1 cellular context compared by ENCODE assay signal in the genomic region with DNA sequence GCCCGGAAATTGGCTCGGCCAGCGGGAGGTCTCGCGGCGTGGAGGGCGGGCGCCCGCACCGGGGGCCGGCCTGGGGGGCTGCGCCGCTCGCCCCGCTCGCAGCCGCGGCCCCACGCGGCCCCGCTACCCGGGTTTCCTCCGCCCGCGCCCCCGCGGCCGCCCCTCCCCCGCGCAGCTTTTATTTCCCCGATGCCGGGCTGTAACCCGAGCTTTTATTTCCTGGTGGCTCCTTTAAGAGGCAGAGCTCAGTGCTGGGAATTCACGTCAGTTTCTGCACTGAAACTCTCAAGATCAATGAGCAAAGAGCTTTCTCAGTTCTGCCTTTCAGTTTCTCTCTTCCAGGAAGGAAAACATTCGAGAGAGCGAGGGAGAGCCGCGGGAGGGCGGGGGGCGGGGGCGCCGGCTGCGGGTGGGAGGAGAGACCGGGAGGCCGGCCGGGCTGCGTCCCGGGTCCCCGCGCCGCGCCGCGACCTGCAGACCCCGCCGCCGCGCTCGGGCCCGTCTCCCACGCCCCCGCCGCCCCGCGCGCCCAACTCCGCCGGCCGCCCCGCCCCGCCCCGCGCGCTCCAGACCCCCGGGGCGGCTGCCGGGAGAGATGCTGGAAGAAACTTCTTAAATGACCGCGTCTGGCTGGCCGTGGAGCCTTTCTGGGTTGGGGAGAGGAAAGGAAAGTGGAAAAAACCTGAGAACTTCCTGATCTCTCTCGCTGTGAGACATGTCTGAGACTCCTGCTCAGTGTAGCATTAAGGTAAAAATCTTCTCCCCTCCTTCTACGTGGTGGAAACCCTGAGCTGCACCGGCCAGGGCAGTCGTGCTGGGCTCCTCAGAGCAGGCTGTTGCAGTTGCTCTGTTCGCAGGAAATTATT.
TF ChIP-seq lines count a peak whose summit lies in the region.

Gene ETV6 (plus strand): TSS at position 262 of the 866 bp plus-strand sequence. CDS start 454 bp downstream, at position 716.

TF ChIP-seq in GM12878, 131 proteins besides CTCF, POLR2A, EP300 and RAD21 (continued from another document and continues in another):
- TF ChIP-seq E4F1 (IDR thresholded peaks at IDR 0.05; ENCODE audit: borderline replicate concordance, partially characterized antibody) (no peak), ATF7 (IDR thresholded peaks at IDR 0.05; ENCODE audit: low read depth) (peak; percentile 5; the same call in 1 of the 2 replicates), CREB1 (IDR thresholded peaks at IDR 0.05; ENCODE audit: low read depth) (0 out of 2 replicates have a peak, but pooled peaks have one; percentile 51), BMI1 (IDR thresholded peaks at IDR 0.05; ENCODE audit: borderline replicate concordance) (no peak), SP1 (IDR thresholded peaks at IDR 0.05; ENCODE audit: low read depth, low read length) (no peak), RFX5 (IDR thresholded peaks at IDR 0.05; ENCODE audit: low read depth, low read length) (no peak), JUND (IDR thresholded peaks at IDR 0.05; ENCODE audit: low read depth, low read length) (no peak), KLF5 (IDR thresholded peaks at IDR 0.05; ENCODE audit: partially characterized antibody) (no peak), IKZF1 (conservative IDR thresholded peaks at IDR 0.05) (0 out of 2 replicates have a peak, but pooled peaks have one; percentile 23), TARDBP (IDR thresholded peaks at IDR 0.05; ENCODE audit: borderline replicate concordance) (0 out of 2 replicates have a peak, but pooled peaks have one; percentile 12), CBFB (IDR thresholded peaks at IDR 0.05; ENCODE audit: low read depth) (no peak), PAX8 (IDR thresholded peaks at IDR 0.05) (no peak), LARP7 (IDR thresholded peaks at IDR 0.05) (peak; percentile 72; the same call in 1 of the 2 replicates), TAF1 (IDR thresholded peaks at IDR 0.05; ENCODE audit: borderline replicate concordance, low read depth, low read length) (peak; percentile 59), EGR1 (IDR thresholded peaks at IDR 0.05; ENCODE audit: borderline replicate concordance in 1 of 2, low read depth in 2 of 2, low read length in 2 of 2) (peak in 1 of 2 experiments; percentile 77; a peak in 2 of 3 replicates), SRF (IDR thresholded peaks at IDR 0.05; ENCODE audit: low read depth in 2 of 2, low read length in 2 of 2) (no peak), JUNB (IDR thresholded peaks at IDR 0.05) (no peak), HDAC2 (IDR thresholded peaks at IDR 0.05) (no peak), ZZZ3 (IDR thresholded peaks at IDR 0.05; ENCODE audit: control insufficient read depth, insufficient read length, low read depth) (no peak), SIN3A (IDR thresholded peaks at IDR 0.05; ENCODE audit: low read depth, low read length) (no peak; the same call in 1 of the 2 replicates), GABPA (IDR thresholded peaks at IDR 0.05; ENCODE audit: low read depth) (no peak), DPF2 (IDR thresholded peaks at IDR 0.05) (0 out of 2 replicates have a peak, but pooled peaks have one; percentile 9), BACH1 (IDR thresholded peaks at IDR 0.05; ENCODE audit: borderline replicate concordance) (peak; percentile 42), RELA (IDR thresholded peaks at IDR 0.05; ENCODE audit: borderline replicate concordance, partially characterized antibody) (no peak), TCF12 (IDR thresholded peaks at IDR 0.05; ENCODE audit: low read depth, low read length) (no peak), HDAC6 (IDR thresholded peaks at IDR 0.05; ENCODE audit: unreplicated experiment) (no peak), ZNF384 (IDR thresholded peaks at IDR 0.05; ENCODE audit: borderline replicate concordance, low read depth, low read length) (no peak), POU2F2 (IDR thresholded peaks at IDR 0.05; ENCODE audit: borderline replicate concordance, low read depth, low read length) (no peak; the same call in 2 of the 3 replicates), NR2C2 (IDR thresholded peaks at IDR 0.05; ENCODE audit: borderline replicate concordance, control insufficient read depth, insufficient read length, low read depth) (no peak), RB1 (IDR thresholded peaks at IDR 0.05; ENCODE audit: borderline replicate concordance) (no peak), WRNIP1 (IDR thresholded peaks at IDR 0.05; ENCODE audit: borderline replicate concordance, low read depth, low read length) (no peak), BCL11A (IDR thresholded peaks at IDR 0.05; ENCODE audit: low read depth, low read length) (no peak), ZNF217 (IDR thresholded peaks at IDR 0.05) (no peak), IRF4 (IDR thresholded peaks at IDR 0.05; ENCODE audit: low read depth, low read length) (peak; percentile 39; the same call in 1 of the 2 replicates), RCOR1 (conservative IDR thresholded peaks at IDR 0.05; ENCODE audit: low read depth, low read length) (no peak), EED (IDR thresholded peaks at IDR 0.05; ENCODE audit: low read depth) (peak; percentile 80), NKRF (conservative IDR thresholded peaks at IDR 0.05) (peak; percentile 21; the same call in 1 of the 2 replicates), SUZ12 (IDR thresholded peaks at IDR 0.05; ENCODE audit: unreplicated experiment) (no peak), NFIC (IDR thresholded peaks at IDR 0.05; ENCODE audit: low read depth, low read length) (no peak), SREBF2 (IDR thresholded peaks at IDR 0.05; ENCODE audit: low read length) (no peak), ASH2L (IDR thresholded peaks at IDR 0.05; ENCODE audit: borderline replicate concordance, low read depth) (no peak), E2F4 (IDR thresholded peaks at IDR 0.05; ENCODE audit: low read depth, low read length) (no peak), POLR2AphosphoS5 (IDR thresholded peaks at IDR 0.05; ENCODE audit: low read length) (peak; percentile 78), FOS (IDR thresholded peaks at IDR 0.05; ENCODE audit: borderline replicate concordance, extremely low read depth, insufficient read length) (no peak), ESRRA (IDR thresholded peaks at IDR 0.05; ENCODE audit: low read length) (no peak)
- TF ChIP-seq, protein P1, sequence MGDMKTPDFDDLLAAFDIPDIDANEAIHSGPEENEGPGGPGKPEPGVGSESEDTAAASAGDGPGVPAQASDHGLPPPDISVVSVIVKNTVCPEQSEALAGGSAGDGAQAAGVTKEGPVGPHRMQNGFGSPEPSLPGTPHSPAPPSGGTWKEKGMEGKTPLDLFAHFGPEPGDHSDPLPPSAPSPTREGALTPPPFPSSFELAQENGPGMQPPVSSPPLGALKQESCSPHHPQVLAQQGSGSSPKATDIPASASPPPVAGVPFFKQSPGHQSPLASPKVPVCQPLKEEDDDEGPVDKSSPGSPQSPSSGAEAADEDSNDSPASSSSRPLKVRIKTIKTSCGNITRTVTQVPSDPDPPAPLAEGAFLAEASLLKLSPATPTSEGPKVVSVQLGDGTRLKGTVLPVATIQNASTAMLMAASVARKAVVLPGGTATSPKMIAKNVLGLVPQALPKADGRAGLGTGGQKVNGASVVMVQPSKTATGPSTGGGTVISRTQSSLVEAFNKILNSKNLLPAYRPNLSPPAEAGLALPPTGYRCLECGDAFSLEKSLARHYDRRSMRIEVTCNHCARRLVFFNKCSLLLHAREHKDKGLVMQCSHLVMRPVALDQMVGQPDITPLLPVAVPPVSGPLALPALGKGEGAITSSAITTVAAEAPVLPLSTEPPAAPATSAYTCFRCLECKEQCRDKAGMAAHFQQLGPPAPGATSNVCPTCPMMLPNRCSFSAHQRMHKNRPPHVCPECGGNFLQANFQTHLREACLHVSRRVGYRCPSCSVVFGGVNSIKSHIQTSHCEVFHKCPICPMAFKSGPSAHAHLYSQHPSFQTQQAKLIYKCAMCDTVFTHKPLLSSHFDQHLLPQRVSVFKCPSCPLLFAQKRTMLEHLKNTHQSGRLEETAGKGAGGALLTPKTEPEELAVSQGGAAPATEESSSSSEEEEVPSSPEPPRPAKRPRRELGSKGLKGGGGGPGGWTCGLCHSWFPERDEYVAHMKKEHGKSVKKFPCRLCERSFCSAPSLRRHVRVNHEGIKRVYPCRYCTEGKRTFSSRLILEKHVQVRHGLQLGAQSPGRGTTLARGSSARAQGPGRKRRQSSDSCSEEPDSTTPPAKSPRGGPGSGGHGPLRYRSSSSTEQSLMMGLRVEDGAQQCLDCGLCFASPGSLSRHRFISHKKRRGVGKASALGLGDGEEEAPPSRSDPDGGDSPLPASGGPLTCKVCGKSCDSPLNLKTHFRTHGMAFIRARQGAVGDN (IDR thresholded peaks at IDR 0.05): 0 out of 2 replicates have a peak, but pooled peaks have one; percentile 25
- TF ChIP-seq, protein P2, sequence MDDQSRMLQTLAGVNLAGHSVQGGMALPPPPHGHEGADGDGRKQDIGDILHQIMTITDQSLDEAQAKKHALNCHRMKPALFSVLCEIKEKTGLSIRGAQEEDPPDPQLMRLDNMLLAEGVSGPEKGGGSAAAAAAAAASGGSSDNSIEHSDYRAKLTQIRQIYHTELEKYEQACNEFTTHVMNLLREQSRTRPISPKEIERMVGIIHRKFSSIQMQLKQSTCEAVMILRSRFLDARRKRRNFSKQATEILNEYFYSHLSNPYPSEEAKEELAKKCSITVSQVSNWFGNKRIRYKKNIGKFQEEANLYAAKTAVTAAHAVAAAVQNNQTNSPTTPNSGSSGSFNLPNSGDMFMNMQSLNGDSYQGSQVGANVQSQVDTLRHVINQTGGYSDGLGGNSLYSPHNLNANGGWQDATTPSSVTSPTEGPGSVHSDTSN (IDR thresholded peaks at IDR 0.05; ENCODE audit: insufficient replicate concordance, low read depth, low read length): no peak
- TF ChIP-seq, protein P3, sequence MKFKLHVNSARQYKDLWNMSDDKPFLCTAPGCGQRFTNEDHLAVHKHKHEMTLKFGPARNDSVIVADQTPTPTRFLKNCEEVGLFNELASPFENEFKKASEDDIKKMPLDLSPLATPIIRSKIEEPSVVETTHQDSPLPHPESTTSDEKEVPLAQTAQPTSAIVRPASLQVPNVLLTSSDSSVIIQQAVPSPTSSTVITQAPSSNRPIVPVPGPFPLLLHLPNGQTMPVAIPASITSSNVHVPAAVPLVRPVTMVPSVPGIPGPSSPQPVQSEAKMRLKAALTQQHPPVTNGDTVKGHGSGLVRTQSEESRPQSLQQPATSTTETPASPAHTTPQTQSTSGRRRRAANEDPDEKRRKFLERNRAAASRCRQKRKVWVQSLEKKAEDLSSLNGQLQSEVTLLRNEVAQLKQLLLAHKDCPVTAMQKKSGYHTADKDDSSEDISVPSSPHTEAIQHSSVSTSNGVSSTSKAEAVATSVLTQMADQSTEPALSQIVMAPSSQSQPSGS (IDR thresholded peaks at IDR 0.05; ENCODE audit: low read length): no peak
- TF ChIP-seq, protein P4, sequence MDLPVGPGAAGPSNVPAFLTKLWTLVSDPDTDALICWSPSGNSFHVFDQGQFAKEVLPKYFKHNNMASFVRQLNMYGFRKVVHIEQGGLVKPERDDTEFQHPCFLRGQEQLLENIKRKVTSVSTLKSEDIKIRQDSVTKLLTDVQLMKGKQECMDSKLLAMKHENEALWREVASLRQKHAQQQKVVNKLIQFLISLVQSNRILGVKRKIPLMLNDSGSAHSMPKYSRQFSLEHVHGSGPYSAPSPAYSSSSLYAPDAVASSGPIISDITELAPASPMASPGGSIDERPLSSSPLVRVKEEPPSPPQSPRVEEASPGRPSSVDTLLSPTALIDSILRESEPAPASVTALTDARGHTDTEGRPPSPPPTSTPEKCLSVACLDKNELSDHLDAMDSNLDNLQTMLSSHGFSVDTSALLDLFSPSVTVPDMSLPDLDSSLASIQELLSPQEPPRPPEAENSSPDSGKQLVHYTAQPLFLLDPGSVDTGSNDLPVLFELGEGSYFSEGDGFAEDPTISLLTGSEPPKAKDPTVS (IDR thresholded peaks at IDR 0.05; ENCODE audit: low read depth, low read length): no peak
